8 cellular contexts compared by ENCODE assay signal in the genomic region with DNA sequence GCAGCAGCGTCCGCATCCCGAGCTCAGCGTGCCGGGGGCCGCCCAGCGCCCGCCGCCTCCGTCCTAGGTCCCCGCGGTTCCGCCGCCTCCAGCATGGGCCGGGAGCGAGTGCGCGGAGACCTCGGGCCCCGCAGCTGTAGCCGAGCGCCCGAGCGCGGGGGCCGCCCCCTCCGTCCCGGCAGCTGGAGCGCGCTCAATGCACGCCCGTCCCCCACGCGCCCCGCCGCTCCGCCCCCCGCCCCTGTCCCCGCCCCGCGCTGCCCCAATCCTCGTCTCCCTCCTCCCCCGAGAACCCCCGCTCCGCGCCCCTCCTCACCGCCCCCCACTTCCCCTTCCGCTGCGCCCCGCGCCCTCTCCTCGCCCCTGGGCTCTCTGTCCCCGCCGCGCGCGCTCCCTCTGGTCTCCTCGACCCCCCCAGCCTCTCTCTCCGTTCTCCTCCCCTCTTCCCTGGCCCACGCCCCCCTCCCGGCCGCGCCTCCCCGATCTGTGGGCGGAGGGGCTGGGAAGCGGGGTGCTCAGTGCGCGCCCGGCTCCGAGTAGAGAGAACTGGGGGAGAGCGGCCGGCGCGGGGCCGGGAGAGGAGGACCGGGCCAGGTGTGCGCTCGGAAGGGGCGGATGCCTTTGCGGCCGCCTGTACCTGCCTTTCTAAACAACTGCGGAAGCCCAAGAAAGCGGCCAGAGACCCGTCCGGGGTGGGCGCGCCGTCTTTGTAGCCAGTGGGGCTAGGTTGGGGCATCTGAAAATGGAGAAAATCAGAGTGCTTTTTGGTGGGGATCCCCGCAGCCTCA. TPM values are rescaled to one million over a fixed set of nuclear protein-coding genes. Genes with fewer than 3 reads are reported as not detected.
DNase-seq lines count a peak whose midpoint lies in the region; ATAC-seq and TF ChIP-seq lines count a peak whose summit lies in the region.

A gene with protein sequence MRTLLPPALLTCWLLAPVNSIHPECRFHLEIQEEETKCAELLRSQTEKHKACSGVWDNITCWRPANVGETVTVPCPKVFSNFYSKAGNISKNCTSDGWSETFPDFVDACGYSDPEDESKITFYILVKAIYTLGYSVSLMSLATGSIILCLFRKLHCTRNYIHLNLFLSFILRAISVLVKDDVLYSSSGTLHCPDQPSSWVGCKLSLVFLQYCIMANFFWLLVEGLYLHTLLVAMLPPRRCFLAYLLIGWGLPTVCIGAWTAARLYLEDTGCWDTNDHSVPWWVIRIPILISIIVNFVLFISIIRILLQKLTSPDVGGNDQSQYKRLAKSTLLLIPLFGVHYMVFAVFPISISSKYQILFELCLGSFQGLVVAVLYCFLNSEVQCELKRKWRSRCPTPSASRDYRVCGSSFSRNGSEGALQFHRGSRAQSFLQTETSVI (minus strand): TSS at position 112 of the 788 bp plus-strand sequence. CDS start 96 bp downstream, at position 16.

- H3K9me3 ChIP-seq in colonic mucosa (no peaks in the 10 kb centered on the region), muscle layer of colon (ENCODE audit: low read length) (no peaks in the 10 kb centered on the region), tibial nerve (no peaks in the 10 kb centered on the region), PC-3 (ENCODE audit: low read length) (no peaks in the 10 kb centered on the region)

- H3K4me3 ChIP-seq in colonic mucosa (peak within 1 kb of the TSS; percentile 31), muscle layer of colon (ENCODE audit: low read depth in 1 of 2, low read length in 2 of 2) (peak within 1 kb of the TSS; percentile 57), tibial nerve (peak within 1 kb of the TSS; percentile 25 to 63 (median 38)), PC-3 (ENCODE audit: low read length) (no peak within 1 kb of the TSS)

- ATAC-seq in PC-3: no peak

- POLR2A ChIA-PET in PC-3 (lab: Charles Lee; ENCODE audit: unreplicated experiment): no interaction called here

- H4K20me1 ChIP-seq in PC-3 (ENCODE audit: low read length): no peaks in the 10 kb centered on the region

- H3K36me3 ChIP-seq in colonic mucosa (no peaks in the 10 kb centered on the region), muscle layer of colon (ENCODE audit: insufficient read depth, low read length) (no peaks in the 10 kb centered on the region), tibial nerve (no peaks in the 10 kb centered on the region), PC-3 (ENCODE audit: low read depth, low read length) (no peaks in the 10 kb centered on the region)

- H3K27ac ChIP-seq in colonic mucosa (no peak within 1 kb of the TSS), muscle layer of colon (ENCODE audit: low read depth, low read length) (no peak within 1 kb of the TSS), tibial nerve (peak within 1 kb of the TSS in 1 of 4 donors; percentile 57), PC-3 (ENCODE audit: low read length) (no peak within 1 kb of the TSS)

- no peaks in the 10 kb centered on the region for H3K9me2 ChIP-seq in PC-3 (replicated peaks; ENCODE audit: low read length)

- no TSS peak for BruUV-seq in PC-3 (replicated peaks; lab: Mats Ljungman, UMichigan)

- H3K79me2 ChIP-seq in PC-3 (ENCODE audit: low read length): no peaks in the 10 kb centered on the region

- H2AFZ ChIP-seq in PC-3 (ENCODE audit: low read length): no peak within 1 kb of the TSS

- no peak for TF ChIP-seq EP300 in tibial nerve (IDR thresholded peaks at IDR 0.05)

- TF ChIP-seq POLR2A in tibial nerve (IDR thresholded peaks at IDR 0.05): no peak

- TF ChIP-seq CTCF in colonic mucosa (IDR thresholded peaks at IDR 0.05) (no peak), tibial nerve (IDR thresholded peaks at IDR 0.05) (no peak), PC-3 (conservative IDR thresholded peaks at IDR 0.05; ENCODE audit: low read depth, low read length) (no peak)

- 1 to 2% methylated on average over 19 to 50 of the region's 89 CpGs for WGBS in tibial nerve, 2 donors

- no peak within 1 kb of the TSS for H3K9ac ChIP-seq in colonic mucosa (ENCODE audit: low read depth in 2 of 2, low read length in 2 of 2)
- peak within 1 kb of the TSS; percentile 14 for H3K9ac ChIP-seq in muscle layer of colon (ENCODE audit: low read length)
- H3K9ac ChIP-seq in PC-3 (ENCODE audit: low read length): no peak within 1 kb of the TSS

- H3K4me1 ChIP-seq in colonic mucosa (no peaks in the 10 kb centered on the region), muscle layer of colon (ENCODE audit: insufficient read depth, low read length) (peaks cover 5% of the 10 kb centered on the region), tibial nerve (peaks cover 0 to 26% (median 2%) of the 10 kb centered on the region in 4 donors), PC-3 (ENCODE audit: insufficient read depth, low read length) (no peaks in the 10 kb centered on the region)

- intact Hi-C loops in colonic mucosa (cut with DNase I): no loop called here
- intact Hi-C loops in PC-3 (cut with micrococcal nuclease): no loop called here

- no peak within 1 kb of the TSS for H3K4me2 ChIP-seq in PC-3 (ENCODE audit: low read length)

- DNase-seq in NCI-H345 (lab: John Stamatoyannopoulos, UW): peak; percentile 44
- DNase-seq in NCI-H345 treated with DMSO at 0.1 percent for 48 hours (lab: John Stamatoyannopoulos, UW; ENCODE audit: unreplicated experiment): no peak
- no peak for DNase-seq in colonic mucosa
- no peak for DNase-seq in tibial nerve (ENCODE audit: low spot score in 2 of 2)
- DNase-seq in NCI-H146 treated with DMSO at 0.1 percent for 48 hours (lab: John Stamatoyannopoulos, UW; ENCODE audit: unreplicated experiment): no peak
- no peak for DNase-seq in PC-3
- no peak for DNase-seq in NCI-H2081 (lab: John Stamatoyannopoulos, UW)

- H3F3A ChIP-seq in PC-3 (ENCODE audit: low read length, unreplicated experiment): no peaks in the 10 kb centered on the region

- H3K27me3 ChIP-seq in colonic mucosa (peaks cover 29% of the 10 kb centered on the region), muscle layer of colon (ENCODE audit: control insufficient read depth in 1 of 2, insufficient read depth in 2 of 2, low read length in 2 of 2) (peaks cover 5 to 40% of the 10 kb centered on the region in 2 donors), tibial nerve (peaks cover 0 to 46% of the 10 kb centered on the region in 2 donors), PC-3 (ENCODE audit: low read length) (peaks cover 46% of the 10 kb centered on the region)

- CTCF ChIA-PET in PC-3 (lab: Charles Lee): no interaction called here

RNA-seq across cellular contexts. Expression of the gene that starts here (rescaled TPM):
- total RNA-seq in colonic mucosa: 1 to 10 TPM in 1 of 2 donors, under 1 TPM in 1; 0.37 to 1.3 TPM
- 1 to 10 TPM in 3 of 4 donors, under 1 TPM in 1; 0.22 to 3.6 (median 2.9) TPM for total RNA-seq in tibial nerve
- total RNA-seq in PC-3 (2014; rRNA removed): not detected in 2 replicates
